ENCODE assay signal across 14 cellular contexts in genomic region chr1:94332516-94332915, GRCh38.
DNase-seq lines count a peak whose midpoint lies in the region; ATAC-seq and TF ChIP-seq lines count a peak whose summit lies in the region.
"Had no signal": no experiment of that assay in that cellular context is flagged by ENCODE, and none has a peak within 500 bp of the region (broad histone marks: within the 10 kb centered on the region; RNA-seq: fewer than 3 reads in every experiment).

No MANE protein-coding gene starts in this region.

- TF ChIP-seq CTCF in osteocyte (IDR thresholded peaks at IDR 0.05), result no peak

- ATAC-seq in GM21723 (IDR thresholded peaks at IDR 0.05; ENCODE audit: unreplicated experiment) (peak; percentile 30), HG03565 (IDR thresholded peaks at IDR 0.05; ENCODE audit: unreplicated experiment) (peak; percentile 12), GM18502 (IDR thresholded peaks at IDR 0.05; ENCODE audit: poor library complexity, unreplicated experiment) (no peak)
- ATAC-seq: CD8-positive, alpha-beta T cell had no signal

- H3K9me3 Mint-ChIP-seq in osteocyte (ENCODE audit: unreplicated experiment), result no peaks in the 10 kb centered on the region
- H3K9me3 Mint-ChIP-seq: CD8-positive, alpha-beta T cell had no signal

- H3K36me3 Mint-ChIP-seq in osteocyte (ENCODE audit: unreplicated experiment), result no peaks in the 10 kb centered on the region
- H3K36me3 Mint-ChIP-seq: CD8-positive, alpha-beta T cell had no signal

- DNase-seq in DMS53 (lab: John Stamatoyannopoulos, UW) (peak; percentile 49), DMS53 treated with DMSO at 0.1 percent for 48 hours (lab: John Stamatoyannopoulos, UW; ENCODE audit: unreplicated experiment) (no peak), osteocyte (ENCODE audit: extremely low spot score, unreplicated experiment) (no peak), NCI-H2227 (lab: John Stamatoyannopoulos, UW; ENCODE audit: unreplicated experiment) (no peak)
- DNase-seq in stimulated activated CD4-positive, alpha-beta T cell treated with anti-CD3 and anti-CD28 coated beads, Interleukin-12 subunit alpha, Interleukin-12 subunit beta, amount 100 ng/mL, for 4 hours, result no peak
- DNase-seq: CD8-positive, alpha-beta T cell; DND-41; NCI-H1048; NCI-H524 treated with DMSO at 0.1 percent for 48 hours; SJCRH30; T-helper 2 cell had no signal

- no peak overlapping the region for H3K4me3 Mint-ChIP-seq in osteocyte (ENCODE audit: unreplicated experiment)
- H3K4me3 Mint-ChIP-seq: CD8-positive, alpha-beta T cell had no signal

- no peaks in the 10 kb centered on the region for H3K27me3 Mint-ChIP-seq in osteocyte (ENCODE audit: unreplicated experiment)

- peaks cover 70% of the 10 kb centered on the region for H3K4me1 Mint-ChIP-seq in osteocyte (ENCODE audit: unreplicated experiment)

- H3K27ac Mint-ChIP-seq in osteocyte (ENCODE audit: unreplicated experiment), result peak overlapping the region; percentile 52
- H3K27ac Mint-ChIP-seq: CD8-positive, alpha-beta T cell had no signal
